ENCODE assay signal across 10 cellular contexts in genomic region chr12:128976120-128976519, GRCh38.
DNase-seq lines count a peak whose midpoint lies in the region; ATAC-seq and TF ChIP-seq lines count a peak whose summit lies in the region.
"Had no signal": no experiment of that assay in that cellular context is flagged by ENCODE, and none has a peak within 500 bp of the region (broad histone marks: within the 10 kb centered on the region; RNA-seq: fewer than 3 reads in every experiment).

No MANE protein-coding gene starts in this region.

- H3F3A ChIP-seq in neural progenitor cell (ENCODE audit: low read depth), result peaks cover 4% of the 10 kb centered on the region

- H3K27ac ChIP-seq in HUES64 (ENCODE audit: low read depth, low read length) (no peak overlapping the region), neural progenitor cell (no peak overlapping the region), sigmoid colon (no peak overlapping the region)

- WGBS in HUES64, result 10% methylated on average over 10 of the region's 14 CpGs
- 5 to 9% methylated on average over 14 of the region's 14 CpGs for WGBS in sigmoid colon, 2 donors

- H3K4me3 Mint-ChIP-seq in brain (peak overlapping the region in 2 of 5 experiments; percentile 18 to 72), neural progenitor cell (no peak overlapping the region)

- H3K27me3 ChIP-seq in GM06990 (replicated peaks; ENCODE audit: control insufficient read depth, insufficient read depth, low read length) (no peaks in the 10 kb centered on the region), HUES64 (ENCODE audit: insufficient read depth, low read length) (peaks cover 9% of the 10 kb centered on the region), neural progenitor cell (peaks cover 1% of the 10 kb centered on the region), sigmoid colon (peaks cover 0 to 83% (median 30%) of the 10 kb centered on the region in 3 donors)

- no peaks in the 10 kb centered on the region for H3K79me2 ChIP-seq in neural progenitor cell (ENCODE audit: low read depth)

- H3K27ac Mint-ChIP-seq in brain (peak overlapping the region in 1 of 5 experiments; percentile 34), neural progenitor cell (no peak overlapping the region)

- H3K4me3 ChIP-seq in GM06990 (replicated peaks; ENCODE audit: low read depth, low read length) (no peak overlapping the region), HUES64 (ENCODE audit: low read length) (peak overlapping the region; percentile 50), neural progenitor cell (peak overlapping the region; percentile 37), sigmoid colon (no peak overlapping the region)

- TF ChIP-seq EP300 in sigmoid colon (IDR thresholded peaks at IDR 0.05), result no peak

- H3K4me1 ChIP-seq in HUES64 (ENCODE audit: insufficient read depth, low read length) (peaks cover 15% of the 10 kb centered on the region), neural progenitor cell (peaks cover 11% of the 10 kb centered on the region), sigmoid colon (no peaks in the 10 kb centered on the region)

- intact Hi-C loops in sigmoid colon (cut with DNase I), result no loop called here

- H3K27me3 Mint-ChIP-seq in brain (peaks cover 5% of the 10 kb centered on the region), neural progenitor cell (ENCODE audit: insufficient read depth, low read depth) (peaks cover 18% of the 10 kb centered on the region)

- H3K9ac ChIP-seq in HUES64 (ENCODE audit: low read depth, low read length), result no peak overlapping the region
- H3K9ac ChIP-seq in neural progenitor cell, result no peak overlapping the region

- no peak for TF ChIP-seq POLR2A in sigmoid colon (IDR thresholded peaks at IDR 0.05)

- H3K4me1 Mint-ChIP-seq in brain, result peaks cover 59% of the 10 kb centered on the region
- H3K4me1 Mint-ChIP-seq in neural progenitor cell, result peaks cover 62% of the 10 kb centered on the region

- H3K9me3 ChIP-seq in HUES64 (ENCODE audit: insufficient read depth, low read depth, low read length) (no peaks in the 10 kb centered on the region), neural progenitor cell (ENCODE audit: low read depth) (no peaks in the 10 kb centered on the region), sigmoid colon (no peaks in the 10 kb centered on the region)

- DNase-seq in GM06990 (ENCODE audit: extremely low read depth, insufficient read length), result no peak
- DNase-seq in neural progenitor cell (ENCODE audit: low spot score), result peak; percentile 87
- DNase-seq in sigmoid colon, result no peak
- no peak for DNase-seq in NCI-H1092 (lab: John Stamatoyannopoulos, UW)
- DNase-seq in NCI-H69 (lab: John Stamatoyannopoulos, UW), result no peak

- TF ChIP-seq CTCF in GM06990 (IDR thresholded peaks at IDR 0.05; ENCODE audit: insufficient read depth, low read length, poor library complexity, severe bottlenecking), result peak; percentile 43
- peak; percentile 33 to 74 for TF ChIP-seq CTCF in brain (conservative IDR thresholded peaks at IDR 0.05)
- TF ChIP-seq CTCF in neural progenitor cell (IDR thresholded peaks at IDR 0.05), result peak; percentile 85
- TF ChIP-seq CTCF in sigmoid colon (IDR thresholded peaks at IDR 0.05), result peak in 1 of 4 experiments; percentile 11

- no peak for ATAC-seq in HG03039 (IDR thresholded peaks at IDR 0.05; ENCODE audit: unreplicated experiment)
- ATAC-seq: left lobe of liver, SK-N-SH treated with all-trans-retinoic acid at 6 μM for 48 hours had no signal

- H3K9me3 Mint-ChIP-seq in brain (peaks cover 0 to 78% (median 2%) of the 10 kb centered on the region in 5 experiments), neural progenitor cell (no peaks in the 10 kb centered on the region)

- peak overlapping the region; percentile 75 for H3K4me2 ChIP-seq in neural progenitor cell

- no peaks in the 10 kb centered on the region for H3K36me3 Mint-ChIP-seq in brain
- no peaks in the 10 kb centered on the region for H3K36me3 Mint-ChIP-seq in neural progenitor cell

- H3K36me3 ChIP-seq in GM06990 (ENCODE audit: control insufficient read depth, insufficient read depth, low read length) (no peaks in the 10 kb centered on the region), HUES64 (ENCODE audit: insufficient read depth, low read length) (no peaks in the 10 kb centered on the region), neural progenitor cell (no peaks in the 10 kb centered on the region), sigmoid colon (no peaks in the 10 kb centered on the region)

- no peak overlapping the region for H2AFZ ChIP-seq in neural progenitor cell (replicated peaks)

- no peaks in the 10 kb centered on the region for H4K20me1 ChIP-seq in neural progenitor cell (ENCODE audit: low read depth)

Comparison
In these comparisons a context has a peak if more than half of its experiments do, and no peak if none do; other contexts are left out.
1. H3K4me3 ChIP-seq: peak in HUES64 (single experiment) and neural progenitor cell (single experiment); none in GM06990 (single experiment) and sigmoid colon (0 of 4).